5 cellular contexts compared by ENCODE assay signal in the genomic region with DNA sequence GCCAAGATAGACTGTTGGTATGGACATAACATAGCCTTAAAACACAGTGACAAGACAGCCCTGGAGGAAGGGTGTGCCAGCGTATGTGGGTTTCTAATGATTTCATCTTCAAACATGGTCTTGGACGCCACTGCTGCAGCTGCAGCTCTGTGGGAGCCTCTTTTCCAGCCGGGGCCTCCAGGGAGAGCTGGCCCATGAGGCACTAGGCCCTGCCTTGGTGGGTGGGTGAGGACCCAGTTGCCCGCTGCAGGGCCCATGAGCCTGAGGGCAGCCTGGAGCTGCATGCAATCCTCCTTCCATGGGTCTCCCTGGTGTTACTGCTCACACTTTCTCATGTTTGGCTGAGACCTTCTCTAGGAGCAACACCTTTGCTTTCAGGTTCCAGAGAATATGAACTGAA.
"Had no signal": no experiment of that assay in that cellular context is flagged by ENCODE, and none has a peak within 500 bp of the region (broad histone marks: within the 10 kb centered on the region; RNA-seq: fewer than 3 reads in every experiment).

No MANE protein-coding gene starts in this region.

- ATAC-seq: GM23338, K562 had no signal

- DNase-seq: H9, HCEC 1CT, IMR-90 had no signal

- H3K27ac Mint-ChIP-seq: GM23338, H9 had no signal

- H3K4me3 Mint-ChIP-seq: GM23338, H9 had no signal

- H3K9me3 Mint-ChIP-seq: GM23338, H9 had no signal

- H3K4me3 ChIP-seq: GM23338, K562 had no signal
